36 cellular contexts compared by ENCODE assay signal in the genomic region with DNA sequence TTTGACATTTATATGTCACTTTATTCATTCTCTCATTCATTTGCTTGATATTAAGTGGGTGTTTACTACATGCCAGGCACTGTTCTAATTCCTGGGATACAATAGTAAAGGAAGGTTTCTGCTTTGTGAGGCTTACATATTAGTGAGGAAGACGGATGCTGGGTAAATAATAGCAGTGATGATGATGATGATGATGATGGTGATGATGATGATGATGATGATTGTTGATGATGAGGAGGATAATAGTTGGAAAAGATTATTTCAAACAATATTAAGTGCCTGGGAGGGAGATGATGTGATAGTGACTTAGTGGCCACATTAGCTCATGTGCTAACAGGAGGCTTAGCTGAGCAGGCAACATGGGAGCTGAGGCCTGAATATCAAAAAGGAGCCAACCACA. TPM values are rescaled to one million over a fixed set of nuclear protein-coding genes. Genes with fewer than 3 reads are reported as not detected.
"Had no signal": no experiment of that assay in that cellular context is flagged by ENCODE, and none has a peak within 500 bp of the region (broad histone marks: within the 10 kb centered on the region; RNA-seq: fewer than 3 reads in every experiment).

No MANE protein-coding gene starts in this region.

- H3K27me3 ChIP-seq: MG63 had no signal

- H3K4me3 ChIP-seq: MG63 had no signal

- DNase-seq: Kasumi-1, MG63, MM.1S, MV-4-11, NCI-H1048, NCI-H1092, NCI-H1092 treated with DMSO at 0.1 percent for 48 hours, NCI-H1105, NCI-H1105 treated with DMSO at 0.1 percent for 48 hours, NCI-H1417, NCI-H1417 treated with DMSO at 0.1 percent for 48 hours, NCI-H1436, NCI-H1436 treated with DMSO at 0.1 percent for 48 hours, NCI-H146, NCI-H1694, NCI-H1694 treated with DMSO at 0.1 percent for 48 hours, NCI-H187, NCI-H187 treated with DMSO at 0.1 percent for 48 hours, NCI-H1930, NCI-H2029, NCI-H2029 treated with DMSO at 0.1 percent for 48 hours, NCI-H2081, NCI-H2081 treated with DMSO at 0.1 percent for 48 hours, NCI-H2107, NCI-H2171, NCI-H2171 treated with DMSO at 0.1 percent for 48 hours, NCI-H2227 treated with DMSO at 0.1 percent for 48 hours, NCI-H226, NCI-H345, NCI-H446, NCI-H446 treated with DMSO at 0.1 percent for 48 hours, NCI-H510A, NCI-H510A treated with DMSO at 0.1 percent for 48 hours, NCI-H524 had no signal

- H3K9me3 ChIP-seq: MG63 had no signal

- H3K36me3 ChIP-seq: MG63 had no signal

RNA-seq across cellular contexts. Expression of gene TMEM233, which starts 19.3 kb away (rescaled TPM):
- total RNA-seq: M059J, MCF 10A had no signal
